8 cellular contexts compared by ENCODE assay signal in genomic region chr3:71247221-71247947, GRCh38.
DNase-seq lines count a peak whose midpoint lies in the region; ATAC-seq and TF ChIP-seq lines count a peak whose summit lies in the region.

No MANE protein-coding gene starts in this region.

- ATAC-seq in GM21529 (IDR thresholded peaks at IDR 0.05; ENCODE audit: unreplicated experiment) (no peak), HG03442 (IDR thresholded peaks at IDR 0.05; ENCODE audit: unreplicated experiment) (no peak)

- no peak for TF ChIP-seq CTCF in fibroblast of mammary gland (conservative IDR thresholded peaks at IDR 0.05; ENCODE audit: control insufficient read depth, insufficient read depth, low read depth, low read length)

- H3K4me3 ChIP-seq in fibroblast of mammary gland (ENCODE audit: control insufficient read depth, low read depth, low read length), result no peak overlapping the region

- DNase-seq in DMS53 (lab: John Stamatoyannopoulos, UW) (peak; percentile 0), DMS53 treated with DMSO at 0.1 percent for 48 hours (lab: John Stamatoyannopoulos, UW; ENCODE audit: unreplicated experiment) (no peak), NCI-H524 (lab: John Stamatoyannopoulos, UW) (peak; percentile 61 to 82), fibroblast of mammary gland (ENCODE audit: low read depth) (peak; percentile 66), retina (peak; percentile 57)
- no peak for DNase-seq in activated effector memory CD4-positive, alpha-beta T cell treated with Interleukin-2 at 50 U/mL for 16 hours

Comparison
In these comparisons a context has a peak if more than half of its experiments do, and no peak if none do; other contexts are left out.
1. DNase-seq: peak in DMS53 (single experiment), NCI-H524 (2 of 2), fibroblast of mammary gland (single experiment) and retina (single experiment); none in DMS53 treated with DMSO at 0.1 percent for 48 hours (single experiment) and activated effector memory CD4-positive, alpha-beta T cell treated with Interleukin-2 at 50 U/mL for 16 hours (single experiment).